ENCODE assay signal across 8 cellular contexts in genomic region chr1:224329842-224330753, GRCh38. TPM values are rescaled to one million over a fixed set of nuclear protein-coding genes. Genes with fewer than 3 reads are reported as not detected.
DNase-seq lines count a peak whose midpoint lies in the region; ATAC-seq and TF ChIP-seq lines count a peak whose summit lies in the region.

Gene NVL (minus strand): TSS chr1:224330172. CDS start chr1:224330127, 45 bp downstream.

- CTCF ChIA-PET in activated naive CD4-positive, alpha-beta T cell treated with anti-CD3 and anti-CD28 coated beads for 36 hours (lab: Charles Lee) = interaction anchor here (0.6 to 1.3 kb wide), 5 partner anchors 22 to 214 kb away, joined by 3 to 6 read pairs (median 3); no protein-coding TSS in a partner anchor

- H3K36me3 ChIP-seq in GM06990 (ENCODE audit: control insufficient read depth, insufficient read depth, low read length) (no peaks in the 10 kb centered on the region), SK-N-MC (ENCODE audit: insufficient read depth, low read length) (peaks cover 8% of the 10 kb centered on the region; the same call in 1 of the 2 replicates), gastroesophageal sphincter (peaks cover 0 to 8% of the 10 kb centered on the region in 2 donors), neutrophil (no peaks in the 10 kb centered on the region)

- peak; percentile 9 for TF ChIP-seq EP300 in gastroesophageal sphincter (IDR thresholded peaks at IDR 0.05)

- TF ChIP-seq POLR2A in gastroesophageal sphincter (IDR thresholded peaks at IDR 0.05) = peak in 1 of 2 donors; percentile 51

- intact Hi-C loops in activated naive CD4-positive, alpha-beta T cell treated with anti-CD3 and anti-CD28 coated beads for 36 hours (cut with micrococcal nuclease) = loop anchor here (1.0 to 10.0 kb wide), 7 partner anchors 26 to 1195 kb away; partner anchors contain the start of gene CNIH4

- H3K27ac ChIP-seq in SK-N-MC (peak within 1 kb of the TSS; percentile 98), gastroesophageal sphincter (peak within 1 kb of the TSS; percentile 54 to 92 (median 90)), neutrophil (peak within 1 kb of the TSS; percentile 90)

- peaks cover 38% of the 10 kb centered on the region for H3K4me1 Mint-ChIP-seq in activated naive CD4-positive, alpha-beta T cell treated with anti-CD3 and anti-CD28 coated beads for 36 hours (ENCODE audit: low read depth)

- TF ChIP-seq CTCF in GM06990 (IDR thresholded peaks at IDR 0.05; ENCODE audit: insufficient read depth, low read length, poor library complexity, severe bottlenecking) (no peak), gastroesophageal sphincter (IDR thresholded peaks at IDR 0.05) (no peak), neutrophil (IDR thresholded peaks at IDR 0.05) (peak; percentile 8), subcutaneous adipose tissue (IDR thresholded peaks at IDR 0.05; ENCODE audit: low read depth) (no peak)

- H3K27ac Mint-ChIP-seq in activated naive CD4-positive, alpha-beta T cell treated with anti-CD3 and anti-CD28 coated beads for 36 hours = peak within 1 kb of the TSS; percentile 98

- DNase-seq in GM06990 (ENCODE audit: extremely low read depth, insufficient read length) = peak; percentile 90
- DNase-seq in NCI-H1048 (lab: John Stamatoyannopoulos, UW) = peak; percentile 95
- DNase-seq in SK-N-MC (ENCODE audit: low read depth, low spot score) = peak; percentile 66
- DNase-seq in activated naive CD4-positive, alpha-beta T cell treated with anti-CD3 and anti-CD28 coated beads for 36 hours = peak; percentile 89

- H3K4me3 Mint-ChIP-seq in activated naive CD4-positive, alpha-beta T cell treated with anti-CD3 and anti-CD28 coated beads for 36 hours = peak within 1 kb of the TSS; percentile 98

- no peaks in the 10 kb centered on the region for H3K9me3 Mint-ChIP-seq in activated naive CD4-positive, alpha-beta T cell treated with anti-CD3 and anti-CD28 coated beads for 36 hours

- ATAC-seq in HG02571 (IDR thresholded peaks at IDR 0.05; ENCODE audit: unreplicated experiment) (peak; percentile 80), gastroesophageal sphincter (peak; percentile 95)

- WGBS in gastroesophageal sphincter (ENCODE audit: low coverage in 1 of 2), 2 donors = 0% methylated on average over 6 to 23 of the region's 52 CpGs

- H3K4me1 ChIP-seq in gastroesophageal sphincter (peaks cover 4 to 32% (median 18%) of the 10 kb centered on the region in 3 donors), neutrophil (ENCODE audit: control insufficient read depth in 1 of 2, insufficient read depth in 1 of 2, low read depth in 1 of 2, low read length in 1 of 2) (peaks cover 27 to 28% of the 10 kb centered on the region in 2 experiments)

- H3K27me3 ChIP-seq in GM06990 (replicated peaks; ENCODE audit: control insufficient read depth, insufficient read depth, low read length) (no peaks in the 10 kb centered on the region), gastroesophageal sphincter (no peaks in the 10 kb centered on the region), neutrophil (no peaks in the 10 kb centered on the region)

- H3K9ac ChIP-seq in SK-N-MC (ENCODE audit: insufficient read length) = peak within 1 kb of the TSS; percentile 94

- no peaks in the 10 kb centered on the region for H3K27me3 Mint-ChIP-seq in activated naive CD4-positive, alpha-beta T cell treated with anti-CD3 and anti-CD28 coated beads for 36 hours (ENCODE audit: low read depth)

- peak within 1 kb of the TSS; percentile 97 for H3K4me3 ChIP-seq in GM06990 (replicated peaks; ENCODE audit: low read depth, low read length)
- peak within 1 kb of the TSS; percentile 100 for H3K4me3 ChIP-seq in SK-N-MC
- peak within 1 kb of the TSS; percentile 65 to 84 for H3K4me3 ChIP-seq in gastroesophageal sphincter
- peak within 1 kb of the TSS; percentile 81 to 94 for H3K4me3 ChIP-seq in neutrophil (ENCODE audit: low read depth in 1 of 2, low read length in 1 of 2)

- H3K36me3 Mint-ChIP-seq in activated naive CD4-positive, alpha-beta T cell treated with anti-CD3 and anti-CD28 coated beads for 36 hours (ENCODE audit: low read depth) = peaks cover 2% of the 10 kb centered on the region

- H3K9me3 ChIP-seq in SK-N-MC (ENCODE audit: low read depth, low read length) = no peaks in the 10 kb centered on the region
- H3K9me3 ChIP-seq in gastroesophageal sphincter = no peaks in the 10 kb centered on the region
- no peaks in the 10 kb centered on the region for H3K9me3 ChIP-seq in neutrophil

RNA-seq across cellular contexts. Expression of gene NVL, which starts in this region (rescaled TPM):
- total RNA-seq in activated naive CD4-positive, alpha-beta T cell treated with anti-CD3 and anti-CD28 coated beads for 36 hours = 10 to 100 TPM; 26.7 to 29.9 TPM
- 10 to 100 TPM; 11.7 to 40.5 (median 15.4) TPM for total RNA-seq in gastroesophageal sphincter
- 10 to 100 TPM; 18.9 to 43.3 (median 28.2) TPM for total RNA-seq in subcutaneous adipose tissue

Comparison
In these comparisons a context has a peak if more than half of its experiments do, and no peak if none do; other contexts are left out.
1. Peak in every context shown above with its lines: DNase-seq, ATAC-seq, H3K4me3 ChIP-seq and H3K27ac ChIP-seq.